In genomic region chr12:57763881-57764661, GRCh38 we compare ENCODE assay signal across 1 cellular context.
TF ChIP-seq lines count a peak whose summit lies in the region.

No MANE protein-coding gene starts in this region.

TF ChIP-seq in IMR-90, 13 proteins besides CTCF, POLR2A, EP300 and RAD21:
- TF ChIP-seq RCOR1 (IDR thresholded peaks at IDR 0.05; ENCODE audit: insufficient replicate concordance, low read length) (no peak), USF2 (IDR thresholded peaks at IDR 0.05; ENCODE audit: low read depth, low read length) (no peak), FOS (IDR thresholded peaks at IDR 0.05; ENCODE audit: low read depth, low read length) (no peak), MAZ (IDR thresholded peaks at IDR 0.05; ENCODE audit: borderline replicate concordance, low read depth, low read length) (no peak), CHD1 (IDR thresholded peaks at IDR 0.05; ENCODE audit: low read depth, low read length) (no peak), BHLHE40 (IDR thresholded peaks at IDR 0.05; ENCODE audit: low read depth, low read length) (no peak), MAFK (IDR thresholded peaks at IDR 0.05; ENCODE audit: low read depth, low read length) (no peak), ELK1 (IDR thresholded peaks at IDR 0.05; ENCODE audit: borderline replicate concordance, low read depth, low read length) (no peak), MXI1 (IDR thresholded peaks at IDR 0.05; ENCODE audit: borderline replicate concordance, low read depth, low read length) (no peak), SMC3 (IDR thresholded peaks at IDR 0.05; ENCODE audit: low read depth, low read length) (no peak), RFX5 (IDR thresholded peaks at IDR 0.05; ENCODE audit: low read depth, low read length) (no peak), NFE2L2 (IDR thresholded peaks at IDR 0.05; ENCODE audit: low read depth, low read length) (no peak), CEBPB (IDR thresholded peaks at IDR 0.05; ENCODE audit: low read depth, low read length) (no peak)
